ENCODE assay signal across 16 cellular contexts in genomic region chr1:245807954-245808719, GRCh38.
A peak's percentile ranks its signal among the peaks of the same experiment; 100 is the strongest.
DNase-seq lines count a peak whose midpoint lies in the region; ATAC-seq and TF ChIP-seq lines count a peak whose summit lies in the region.
"Had no signal": no experiment of that assay in that cellular context is flagged by ENCODE, and none has a peak within 500 bp of the region (broad histone marks: within the 10 kb centered on the region; RNA-seq: fewer than 3 reads in every experiment).

No MANE protein-coding gene starts in this region.

- TF ChIP-seq POLR2A in spleen (IDR thresholded peaks at IDR 0.05), result no peak

- ATAC-seq in HG02885 (IDR thresholded peaks at IDR 0.05; ENCODE audit: poor library complexity, unreplicated experiment) (peak; percentile 26), T-helper 17 cell (no peak), GM19452 (IDR thresholded peaks at IDR 0.05; ENCODE audit: unreplicated experiment) (no peak), HG03039 (IDR thresholded peaks at IDR 0.05; ENCODE audit: unreplicated experiment) (no peak)
- ATAC-seq: left ventricle myocardium superior, psoas muscle had no signal

- no peaks in the 10 kb centered on the region for H3K27me3 ChIP-seq in spleen (replicated peaks in 1 of 7)
- H3K27me3 ChIP-seq: SJCRH30 had no signal

- H3K36me3 ChIP-seq in spleen, result no peaks in the 10 kb centered on the region
- H3K36me3 ChIP-seq: SJCRH30, thoracic aorta had no signal

- intact Hi-C loops in spleen (cut with DNase I; ENCODE audit: low total_unique reads), result no loop called here

- H3K4me1 Mint-ChIP-seq in T-helper 17 cell, result peaks cover 4% of the 10 kb centered on the region

- H3K27ac ChIP-seq in spleen, result peak overlapping the region; percentile 36 to 81 (median 72)
- H3K27ac ChIP-seq: 22Rv1, psoas muscle, SJCRH30, thoracic aorta had no signal

- no peaks in the 10 kb centered on the region for H3K36me3 Mint-ChIP-seq in T-helper 17 cell (ENCODE audit: low read depth)

- H3K4me1 ChIP-seq in spleen, result peaks cover 7 to 44% (median 27%) of the 10 kb centered on the region in 6 donors
- H3K4me1 ChIP-seq: psoas muscle had no signal

- peak; percentile 19 for DNase-seq in DMS53 (lab: John Stamatoyannopoulos, UW)
- no peak for DNase-seq in DMS53 treated with DMSO at 0.1 percent for 48 hours (lab: John Stamatoyannopoulos, UW; ENCODE audit: unreplicated experiment)
- no peak for DNase-seq in T-helper 17 cell
- DNase-seq in spleen, result no peak
- DNase-seq in NCI-H2081 treated with DMSO at 0.1 percent for 48 hours (lab: John Stamatoyannopoulos, UW), result no peak
- DNase-seq: activated CD4-positive, alpha-beta T cell treated with anti-CD3 and anti-CD28 coated beads for 4 hours; activated naive CD4-positive, alpha-beta T cell treated with anti-CD3 and anti-CD28 coated beads for 36 hours; left ventricle myocardium superior; NCI-H2227 treated with DMSO at 0.1 percent for 48 hours; psoas muscle; SJCRH30 had no signal

- no peaks in the 10 kb centered on the region for H3K9me3 ChIP-seq in T-helper 17 cell (ENCODE audit: control insufficient read depth, low read length, poor library complexity, severe bottlenecking)
- no peaks in the 10 kb centered on the region for H3K9me3 ChIP-seq in spleen
- H3K9me3 ChIP-seq: psoas muscle, SJCRH30, thoracic aorta had no signal

- H3K4me3 ChIP-seq in spleen, result peak overlapping the region in 2 of 8 donors; percentile 7 to 34
- H3K4me3 ChIP-seq: psoas muscle, SJCRH30, thoracic aorta had no signal

- TF ChIP-seq CTCF in spleen (IDR thresholded peaks at IDR 0.05 in 8 of 11, conservative IDR thresholded peaks at IDR 0.05 in 3 of 11), result no peak

- H3K27ac Mint-ChIP-seq in T-helper 17 cell, result no peak overlapping the region
- H3K27ac Mint-ChIP-seq: activated naive CD4-positive, alpha-beta T cell treated with anti-CD3 and anti-CD28 coated beads for 36 hours had no signal

- H3K27me3 Mint-ChIP-seq in T-helper 17 cell, result no peaks in the 10 kb centered on the region

- 32 to 44% (median 42%) methylated on average over 7 of the region's 7 CpGs for WGBS in spleen, 5 donors

- peak overlapping the region; percentile 51 for H3K4me3 Mint-ChIP-seq in T-helper 17 cell
- H3K4me3 Mint-ChIP-seq: activated naive CD4-positive, alpha-beta T cell treated with anti-CD3 and anti-CD28 coated beads for 36 hours had no signal
